8 cellular contexts compared by ENCODE assay signal in the genomic region with DNA sequence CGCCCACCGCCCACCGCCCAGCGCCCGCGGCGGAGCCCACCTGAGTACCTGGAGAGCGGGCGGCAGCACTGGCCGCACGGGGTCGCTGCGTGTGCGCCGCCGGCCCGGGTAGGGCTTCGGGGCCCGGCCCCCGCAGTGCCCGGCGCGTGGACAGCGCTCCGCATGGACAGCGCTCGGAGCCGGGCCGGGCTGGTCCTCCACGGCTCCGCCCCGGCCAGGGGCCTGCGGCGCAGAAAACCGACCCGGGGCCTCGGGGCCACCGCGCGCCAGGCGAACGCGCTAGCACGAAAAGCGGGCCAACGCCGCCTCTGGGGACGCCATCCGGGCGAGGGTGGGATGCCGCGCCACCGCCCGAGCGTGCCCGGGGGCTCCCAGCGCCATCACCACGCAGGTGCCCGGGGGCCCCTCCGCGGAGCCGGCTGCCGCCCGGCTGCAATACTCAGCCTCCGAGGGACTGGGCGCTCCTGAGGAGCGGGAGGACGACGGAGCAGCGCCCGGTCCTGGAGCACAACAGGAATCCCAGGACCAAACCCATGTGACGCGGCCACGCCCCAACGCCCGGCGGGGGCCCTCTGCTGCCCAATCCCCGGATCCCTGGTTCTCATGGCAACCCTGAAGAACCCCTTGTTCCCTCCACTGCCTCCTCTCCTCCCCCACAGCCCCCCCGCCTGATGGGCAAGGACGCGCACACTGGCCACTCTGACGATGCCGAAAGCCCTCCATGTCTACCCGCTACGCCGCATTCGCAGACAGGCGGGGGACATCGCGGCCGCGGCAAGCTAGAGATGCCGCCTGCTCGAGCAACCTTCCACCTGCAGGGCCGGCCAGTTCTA. TPM values are rescaled to one million over a fixed set of nuclear protein-coding genes. Genes with fewer than 3 reads are reported as not detected.
DNase-seq lines count a peak whose midpoint lies in the region; ATAC-seq and TF ChIP-seq lines count a peak whose summit lies in the region.

Gene GRB10, minus strand, starts transcription at position 521 of the 833 bp plus-strand sequence. CDS start 50,574 bp downstream, outside the sequence.

- DNase-seq in activated CD4-positive, alpha-beta T cell treated with anti-CD3 and anti-CD28 coated beads, Interleukin-2, amount 10 ng/mL, durations not matched to agents 7 days and 5 days, result no peak
- no peak for DNase-seq in activated CD4-positive, alpha-beta T cell treated with anti-CD3 and anti-CD28 coated beads, Interleukin-2, amount 50 U/mL, for 1 hour
- DNase-seq in WERI-Rb-1 (no peak), mucosa of descending colon (peak in 2 of 3 donors; percentile 39 to 45), upper lobe of left lung (peak; percentile 47 to 89), SW480 (ENCODE audit: low spot score) (no peak)

- TF ChIP-seq EP300 in upper lobe of left lung (IDR thresholded peaks at IDR 0.05), result no peak

- no peak for TF ChIP-seq POLR2A in upper lobe of left lung (IDR thresholded peaks at IDR 0.05)

- H3K27ac ChIP-seq in WERI-Rb-1 (no peak within 1 kb of the TSS), upper lobe of left lung (peak within 1 kb of the TSS in 1 of 4 donors; percentile 36)

- POLR2A ChIA-PET in activated CD4-positive, alpha-beta T cell treated with anti-CD3 and anti-CD28 coated beads, Interleukin-2, amount 10 ng/mL, durations not matched to agents 7 days and 5 days (lab: Charles Lee), result no interaction called here

- peaks cover 48% of the 10 kb centered on the region for H3K27me3 ChIP-seq in WERI-Rb-1 (ENCODE audit: insufficient read depth, low read depth, severe bottlenecking)
- no peaks in the 10 kb centered on the region for H3K27me3 ChIP-seq in upper lobe of left lung

- H3K4me1 ChIP-seq in mucosa of descending colon (ENCODE audit: low read depth) (no peaks in the 10 kb centered on the region), upper lobe of left lung (peaks cover 15 to 43% (median 22%) of the 10 kb centered on the region in 4 donors)

- ATAC-seq in esophagus mucosa, result peak; percentile 58
- peak; percentile 73 for ATAC-seq in mucosa of descending colon
- ATAC-seq in upper lobe of left lung (ENCODE audit: low FRiP score in 2 of 2), result peak; percentile 72 to 82
- no peak for ATAC-seq in GM19455 (IDR thresholded peaks at IDR 0.05; ENCODE audit: unreplicated experiment)

- peaks cover 15% of the 10 kb centered on the region for H3K4me1 Mint-ChIP-seq in activated CD4-positive, alpha-beta T cell treated with anti-CD3 and anti-CD28 coated beads, Interleukin-2, amount 10 ng/mL, durations not matched to agents 7 days and 5 days

- 55 to 69% methylated on average over 12 to 28 of the region's 95 CpGs for WGBS in upper lobe of left lung, 2 donors

- H3K27ac Mint-ChIP-seq in activated CD4-positive, alpha-beta T cell treated with anti-CD3 and anti-CD28 coated beads, Interleukin-2, amount 10 ng/mL, durations not matched to agents 7 days and 5 days, result peak within 1 kb of the TSS; percentile 33

- no peaks in the 10 kb centered on the region for H3K9me3 Mint-ChIP-seq in activated CD4-positive, alpha-beta T cell treated with anti-CD3 and anti-CD28 coated beads, Interleukin-2, amount 10 ng/mL, durations not matched to agents 7 days and 5 days

- H3K4me3 Mint-ChIP-seq in activated CD4-positive, alpha-beta T cell treated with anti-CD3 and anti-CD28 coated beads, Interleukin-2, amount 10 ng/mL, durations not matched to agents 7 days and 5 days, result peak within 1 kb of the TSS; percentile 44

- intact Hi-C loops in mucosa of descending colon (cut with DNase I, micrococcal nuclease), result no loop called here

- H3K27me3 Mint-ChIP-seq in activated CD4-positive, alpha-beta T cell treated with anti-CD3 and anti-CD28 coated beads, Interleukin-2, amount 10 ng/mL, durations not matched to agents 7 days and 5 days, result peaks cover 45% of the 10 kb centered on the region

- peak; percentile 36 for TF ChIP-seq CTCF in WERI-Rb-1 (IDR thresholded peaks at IDR 0.05; ENCODE audit: low read depth, low read length)
- TF ChIP-seq CTCF in mucosa of descending colon (IDR thresholded peaks at IDR 0.05), result no peak
- peak; percentile 25 to 49 (median 40) for TF ChIP-seq CTCF in upper lobe of left lung (IDR thresholded peaks at IDR 0.05)

- peak within 1 kb of the TSS; percentile 28; the same call in 1 of the 2 replicates for H3K4me3 ChIP-seq in WERI-Rb-1 (ENCODE audit: low read depth, low read length)
- no peak within 1 kb of the TSS for H3K4me3 ChIP-seq in mucosa of descending colon
- peak within 1 kb of the TSS; percentile 25 to 59 (median 54) for H3K4me3 ChIP-seq in upper lobe of left lung

- CTCF ChIA-PET in activated CD4-positive, alpha-beta T cell treated with anti-CD3 and anti-CD28 coated beads, Interleukin-2, amount 10 ng/mL, durations not matched to agents 7 days and 5 days (lab: Charles Lee), result no interaction called here

- peaks cover 2% of the 10 kb centered on the region for H3K36me3 Mint-ChIP-seq in activated CD4-positive, alpha-beta T cell treated with anti-CD3 and anti-CD28 coated beads, Interleukin-2, amount 10 ng/mL, durations not matched to agents 7 days and 5 days (ENCODE audit: low read depth)

- H3K36me3 ChIP-seq in WERI-Rb-1 (no peaks in the 10 kb centered on the region), mucosa of descending colon (ENCODE audit: low read depth) (no peaks in the 10 kb centered on the region), upper lobe of left lung (no peaks in the 10 kb centered on the region)

- H3K9me3 ChIP-seq in WERI-Rb-1 (ENCODE audit: severe bottlenecking) (peaks cover 2% of the 10 kb centered on the region), mucosa of descending colon (no peaks in the 10 kb centered on the region), upper lobe of left lung (no peaks in the 10 kb centered on the region)

RNA-seq across cellular contexts. Expression of gene GRB10, which starts in this region (rescaled TPM):
- 1 to 10 TPM; 4.4 TPM for total RNA-seq in activated CD4-positive, alpha-beta T cell treated with anti-CD3 and anti-CD28 coated beads, Interleukin-2, amount 10 ng/mL, durations not matched to agents 7 days and 5 days
- total RNA-seq in esophagus mucosa (14.2 TPM), mucosa of descending colon (10 to 100 TPM in 2 of 3 donors, 1 to 10 TPM in 1; 9.4 to 56.8 (median 13.0) TPM), upper lobe of left lung (10 to 100 TPM; 32.8 to 92.2 (median 46.5) TPM)

Comparison
In these comparisons a context has a peak if more than half of its experiments do, and no peak if none do; other contexts are left out.
1. DNase-seq: peak in mucosa of descending colon (2 of 3) and upper lobe of left lung (2 of 2); none in activated CD4-positive, alpha-beta T cell treated with anti-CD3 and anti-CD28 coated beads, Interleukin-2, amount 10 ng/mL, durations not matched to agents 7 days and 5 days (single experiment), activated CD4-positive, alpha-beta T cell treated with anti-CD3 and anti-CD28 coated beads, Interleukin-2, amount 50 U/mL, for 1 hour (single experiment), WERI-Rb-1 (single experiment) and SW480 (single experiment).